ENCODE assay signal across 9 cellular contexts in the genomic region with DNA sequence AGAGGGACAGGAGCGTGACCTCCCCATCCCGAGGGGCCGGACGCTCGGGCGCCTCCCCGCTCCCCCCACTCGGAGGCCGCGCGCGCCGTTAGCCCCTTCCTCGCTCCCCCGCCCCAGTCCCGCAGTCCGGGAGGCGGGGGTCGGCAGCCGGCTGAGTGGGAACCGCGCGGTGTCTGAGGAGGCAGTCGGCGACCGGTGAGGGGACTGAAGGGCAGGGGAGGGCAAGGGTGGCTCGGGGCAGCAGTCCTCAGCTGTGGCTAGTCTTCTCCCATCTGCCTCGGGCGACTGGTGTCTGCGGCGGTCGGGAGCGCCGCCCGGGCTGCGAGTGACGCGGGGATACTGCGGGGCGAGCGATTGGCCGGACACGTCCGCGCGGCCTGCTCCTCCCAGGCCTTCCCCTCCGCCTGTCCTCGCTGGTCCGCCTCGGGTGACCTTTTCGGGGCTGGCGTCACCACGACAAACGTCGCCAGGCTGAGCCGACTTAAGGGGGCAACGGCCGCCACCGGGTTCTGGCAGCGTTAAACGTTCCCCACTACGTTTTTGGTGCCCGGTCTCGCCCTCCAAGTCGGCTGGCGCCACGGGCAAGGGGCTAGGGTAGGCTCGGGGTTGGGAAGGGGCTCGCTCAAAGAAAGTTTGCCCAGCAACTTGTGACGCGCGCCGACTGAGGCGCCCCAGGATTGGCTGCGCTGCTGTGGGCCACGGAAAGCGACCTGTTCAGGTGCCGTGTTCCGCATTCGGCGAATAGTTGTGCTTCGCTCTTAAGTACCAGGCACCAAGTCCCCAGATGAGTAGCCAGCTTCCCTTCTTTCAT. TPM values are rescaled to one million over a fixed set of nuclear protein-coding genes. Genes with fewer than 3 reads are reported as not detected.
DNase-seq lines count a peak whose midpoint lies in the region; ATAC-seq, FAIRE-seq and TF ChIP-seq lines count a peak whose summit lies in the region.
"Had no signal": no experiment of that assay in that cellular context is flagged by ENCODE, and none has a peak within 500 bp of the region (broad histone marks: within the 10 kb centered on the region; RNA-seq: fewer than 3 reads in every experiment).

No MANE protein-coding gene starts in this region.

- H2AFZ ChIP-seq in HepG2 (ENCODE audit: low read length), result no peak overlapping the region

- in situ Hi-C loops in HepG2 (cut with HindIII; ENCODE audit: extremely low pct_ligation_motif_present, low pct_unique_long_range_greater_than_20kb), result no loop called here

- DNase-seq in BJ (ENCODE audit: low read depth) (no peak), NCI-H510A (lab: John Stamatoyannopoulos, UW) (peak; percentile 62), cortex of kidney (lab: John Stamatoyannopoulos, UW) (peak; percentile 77), HepG2 (ENCODE audit: low spot score) (peak; percentile 80)
- DNase-seq in activated CD4-positive, alpha-beta T cell treated with anti-CD3 and anti-CD28 coated beads, Interleukin-2, amount 10 ng/mL, durations not matched to agents 7 days and 5 days, result peak; percentile 89
- peak; percentile 85 for DNase-seq in stimulated activated CD4-positive, alpha-beta T cell treated with anti-CD3 and anti-CD28 coated beads, Interleukin-4, amount 100 ng/mL, for 1 hour

- CTCF ChIA-PET in BJ (lab: Yijun Ruan, JAX), result interaction anchor here (1.1 to 3.8 kb wide), 3 partner anchors 11 to 68 kb away, joined by 3 to 21 read pairs (median 17); partner anchors contain the start of genes SH3BP5L and ZNF692
- CTCF ChIA-PET in activated CD4-positive, alpha-beta T cell treated with anti-CD3 and anti-CD28 coated beads, Interleukin-2, amount 10 ng/mL, durations not matched to agents 7 days and 5 days (lab: Charles Lee), result interaction anchor here (1.3 to 4.9 kb wide), 6 partner anchors 10 to 87 kb away, joined by 4 to 41 read pairs (median 10); partner anchors contain the start of genes SH3BP5L and ZNF692
- CTCF ChIA-PET in HepG2 (lab: Yijun Ruan, JAX; ENCODE audit: low intra/inter-chr PET ratio, low total read pairs), result no interaction called here

- TF ChIP-seq RAD21 in HepG2 (CRISPR knock-in tag; IDR thresholded peaks at IDR 0.05), result peak; percentile 51; the same call in 1 of the 2 replicates

- H3K27me3 ChIP-seq in BJ (ENCODE audit: control insufficient read depth, insufficient read depth, low read length), result no peaks in the 10 kb centered on the region
- H3K27me3 ChIP-seq in HepG2 (ENCODE audit: control insufficient read depth in 1 of 2, insufficient read depth in 2 of 2, low read length in 2 of 2), result no peaks in the 10 kb centered on the region; a peak in 1 of 5 replicates

- peak overlapping the region; percentile 97 for H3K27ac Mint-ChIP-seq in activated CD4-positive, alpha-beta T cell treated with anti-CD3 and anti-CD28 coated beads, Interleukin-2, amount 10 ng/mL, durations not matched to agents 7 days and 5 days

- peak overlapping the region; percentile 96 for H3K27ac ChIP-seq in HepG2 (ENCODE audit: extremely low read length, insufficient read depth, low read length)

- peaks cover 1% of the 10 kb centered on the region; the same call in 1 of the 2 replicates for H3K36me3 ChIP-seq in BJ (ENCODE audit: control insufficient read depth, insufficient read depth, low read length)
- peaks cover 3 to 5% of the 10 kb centered on the region in 2 experiments; a peak in 2 of 5 replicates for H3K36me3 ChIP-seq in HepG2 (replicated peaks in 1 of 2; ENCODE audit: control insufficient read depth in 1 of 2, insufficient read depth in 2 of 2, low read length in 2 of 2)

- H3K4me2 ChIP-seq in HepG2 (ENCODE audit: low read depth, low read length), result peak overlapping the region; percentile 83

- TF ChIP-seq CTCF in BJ (IDR thresholded peaks at IDR 0.05; ENCODE audit: insufficient read depth, low read depth, low read length) (no peak), HepG2 (CRISPR knock-in tag; IDR thresholded peaks at IDR 0.05) (no peak; the same call in 1 of the 2 replicates)

- H3K79me2 ChIP-seq in HepG2 (ENCODE audit: insufficient read depth, low read length), result peaks cover 30% of the 10 kb centered on the region

- H3K4me3 ChIP-seq in BJ (ENCODE audit: low read depth, low read length) (peak overlapping the region; percentile 97), HepG2 (replicated peaks in 1 of 3; ENCODE audit: insufficient read depth in 1 of 3, low read depth in 2 of 3, low read length in 3 of 3) (peak overlapping the region; percentile 58 to 87 (median 83))

- peak; percentile 80 for FAIRE-seq in HepG2 (lab: Jason Lieb, UNC)
- FAIRE-seq: colon had no signal

- peaks cover 24% of the 10 kb centered on the region for H3K4me1 Mint-ChIP-seq in activated CD4-positive, alpha-beta T cell treated with anti-CD3 and anti-CD28 coated beads, Interleukin-2, amount 10 ng/mL, durations not matched to agents 7 days and 5 days

- 0 out of 2 replicates have a peak, but pooled peaks cover 2% of the 10 kb centered on the region for H4K20me1 ChIP-seq in HepG2 (ENCODE audit: insufficient read depth, low read length)

- TF ChIP-seq POLR2A in GM19193 (IDR thresholded peaks at IDR 0.05; ENCODE audit: extremely low read depth, insufficient read depth, insufficient read length) (peak; percentile 74), HepG2 (IDR thresholded peaks at IDR 0.05; ENCODE audit: insufficient read depth in 1 of 2, low read depth in 2 of 2, low read length in 2 of 2) (peak; percentile 88 to 91)

- intact Hi-C loops in HepG2 (cut with micrococcal nuclease; ENCODE audit: unreplicated experiment), result loop anchor here (1.0 kb wide), 4 partner anchors 10 to 142 kb away; partner anchors contain the start of genes PGBD2 and ZNF692

- 0% methylated on average over 3 of the region's 82 CpGs for WGBS in HepG2 (ENCODE audit: low lambda C conversion rate)

- no peaks in the 10 kb centered on the region for H3K27me3 Mint-ChIP-seq in activated CD4-positive, alpha-beta T cell treated with anti-CD3 and anti-CD28 coated beads, Interleukin-2, amount 10 ng/mL, durations not matched to agents 7 days and 5 days

- peak overlapping the region; percentile 93 for H3K9ac ChIP-seq in HepG2 (ENCODE audit: insufficient read depth, low read depth, low read length)

- no peaks in the 10 kb centered on the region for H3K9me3 ChIP-seq in HepG2 (ENCODE audit: low read length)

- POLR2A ChIA-PET in BJ (lab: Charles Lee) (interaction anchor here (0.9 to 1.2 kb wide), 2 partner anchors 17 to 20 kb away, joined by 3 to 5 read pairs; partner anchors contain the start of gene ZNF692), HepG2 (lab: Yijun Ruan, JAX) (interaction anchor here (1.0 to 4.2 kb wide), 10 partner anchors 11 to 80 kb away, joined by 3 to 108 read pairs (median 9); partner anchors contain the start of genes PGBD2, SH3BP5L and ZNF692)
- POLR2A ChIA-PET in activated CD4-positive, alpha-beta T cell treated with anti-CD3 and anti-CD28 coated beads, Interleukin-2, amount 10 ng/mL, durations not matched to agents 7 days and 5 days (lab: Charles Lee), result interaction anchor here (0.6 to 1.8 kb wide), 4 partner anchors 11 to 86 kb away, joined by 3 to 6 read pairs (median 4); partner anchors contain the start of genes SH3BP5L and ZNF692

- no peak overlapping the region for H3K4me3 Mint-ChIP-seq in activated CD4-positive, alpha-beta T cell treated with anti-CD3 and anti-CD28 coated beads, Interleukin-2, amount 10 ng/mL, durations not matched to agents 7 days and 5 days

- no peak for TF ChIP-seq EP300 in HepG2 (IDR thresholded peaks at IDR 0.05; ENCODE audit: low read depth in 2 of 2, low read length in 2 of 2)
- no peak for TF ChIP-seq EP300 in HepG2 (CRISPR knock-in tag; IDR thresholded peaks at IDR 0.05; ENCODE audit: borderline replicate concordance)

- peaks cover 66% of the 10 kb centered on the region for H3K4me1 ChIP-seq in HepG2 (ENCODE audit: insufficient read depth, low read length)

- no peaks in the 10 kb centered on the region for H3K36me3 Mint-ChIP-seq in activated CD4-positive, alpha-beta T cell treated with anti-CD3 and anti-CD28 coated beads, Interleukin-2, amount 10 ng/mL, durations not matched to agents 7 days and 5 days (ENCODE audit: low read depth)

- no peaks in the 10 kb centered on the region for H3K9me3 Mint-ChIP-seq in activated CD4-positive, alpha-beta T cell treated with anti-CD3 and anti-CD28 coated beads, Interleukin-2, amount 10 ng/mL, durations not matched to agents 7 days and 5 days

- BruUV-seq in HepG2 (replicated peaks; lab: Mats Ljungman, UMichigan), result TSS peak; percentile 64

- peak; percentile 62 for ATAC-seq in HG03378 (IDR thresholded peaks at IDR 0.05; ENCODE audit: unreplicated experiment)
- peak; percentile 87 for ATAC-seq in HepG2

RNA-seq across cellular contexts. Expression of gene ZNF672, which starts 0.5 kb away (rescaled TPM):
- polyA plus RNA-seq in BJ (2011; rRNA removed), result 13.9 and 17.1 TPM in 2 replicates
- polyA minus RNA-seq in BJ (2011; rRNA and poly(A)+ RNA removed), result 13.2 and 16.0 TPM in 2 replicates
- total RNA-seq in activated CD4-positive, alpha-beta T cell treated with anti-CD3 and anti-CD28 coated beads, Interleukin-2, amount 10 ng/mL, durations not matched to agents 7 days and 5 days, result 10 to 100 TPM; 46.5 to 56.9 TPM
- 16.8 and 17.2 TPM in 2 replicates for total RNA-seq in HepG2 (2016; rRNA removed; fragmentation: Illumina TruSeq; extraction: Trizol)
- 3.1 and 4.0 TPM in 2 replicates for total RNA-seq in HepG2 (2016; cell fraction: cytosol; rRNA removed; fragmentation: Illumina TruSeq; extraction: Trizol; ENCODE audit: low read depth)
- 14.8 and 16.9 TPM in 2 replicates for total RNA-seq in HepG2 (2016; cell fraction: insoluble cytoplasmic fraction; rRNA removed; fragmentation: Illumina TruSeq; extraction: Trizol)
- 10.2 and 12.7 TPM in 2 replicates for total RNA-seq in HepG2 (2016; cell fraction: membrane; rRNA removed; fragmentation: Illumina TruSeq; extraction: Trizol)
- total RNA-seq in HepG2 (2016; cell fraction: nucleus; rRNA removed; fragmentation: Illumina TruSeq; extraction: Trizol), result 9.1 and 12.7 TPM in 2 replicates
- polyA plus RNA-seq in HepG2 (2011; rRNA removed), result 22.9 and 25.1 TPM in 2 replicates
- polyA plus RNA-seq in HepG2 (2011; cell fraction: cytosol; rRNA removed), result 24.3 and 29.1 TPM in 2 replicates
- 35.0 and 36.6 TPM in 2 replicates for polyA plus RNA-seq in HepG2 (2011; cell fraction: nucleus; rRNA removed)
- polyA plus RNA-seq in HepG2 (2012), result 9.7 and 13.0 TPM in 2 replicates
- 1.9 and 2.9 TPM in 2 replicates for polyA plus RNA-seq in HepG2 (2016; cell fraction: cytosol; fragmentation: Illumina TruSeq; extraction: Trizol; ENCODE audit: low read depth)
- 14.5 TPM in 2 replicates for polyA plus RNA-seq in HepG2 (2016; cell fraction: insoluble cytoplasmic fraction; fragmentation: Illumina TruSeq; extraction: Trizol; ENCODE audit: low read depth)
- 6.4 and 6.5 TPM in 2 replicates for polyA plus RNA-seq in HepG2 (2016; cell fraction: membrane; fragmentation: Illumina TruSeq; extraction: Trizol; ENCODE audit: low read depth)
- 14.3 and 15.1 TPM in 2 replicates for polyA plus RNA-seq in HepG2 (2016; cell fraction: nucleus; fragmentation: Illumina TruSeq; extraction: Trizol; ENCODE audit: insufficient read depth, low read depth)
- polyA minus RNA-seq in HepG2 (2011; rRNA and poly(A)+ RNA removed; ENCODE audit: low replicate concordance), result 49.0 and 55.7 TPM in 2 replicates
- 15.0 and 15.7 TPM in 2 replicates for polyA minus RNA-seq in HepG2 (2011; cell fraction: cytosol; rRNA and poly(A)+ RNA removed)
- 22.0 and 24.1 TPM in 2 replicates for polyA minus RNA-seq in HepG2 (2011; cell fraction: nucleus; rRNA and poly(A)+ RNA removed)

RNA-seq across cellular contexts. Expression of gene SH3BP5L, which starts 12.8 kb away (rescaled TPM):
- polyA plus RNA-seq in BJ (2011; rRNA removed) (23.2 and 32.5 TPM in 2 replicates), HepG2 (2011; rRNA removed) (10.3 and 12.3 TPM in 2 replicates)
- polyA minus RNA-seq in BJ (2011; rRNA and poly(A)+ RNA removed), result 18.2 and 26.6 TPM in 2 replicates
- 10 to 100 TPM; 29.7 to 32.7 TPM for total RNA-seq in activated CD4-positive, alpha-beta T cell treated with anti-CD3 and anti-CD28 coated beads, Interleukin-2, amount 10 ng/mL, durations not matched to agents 7 days and 5 days
- total RNA-seq in HepG2 (2016; rRNA removed; fragmentation: Illumina TruSeq; extraction: Trizol), result 10.2 and 14.9 TPM in 2 replicates
- 2.1 and 2.4 TPM in 2 replicates for total RNA-seq in HepG2 (2016; cell fraction: cytosol; rRNA removed; fragmentation: Illumina TruSeq; extraction: Trizol; ENCODE audit: low read depth)
- total RNA-seq in HepG2 (2016; cell fraction: insoluble cytoplasmic fraction; rRNA removed; fragmentation: Illumina TruSeq; extraction: Trizol), result 10.1 and 14.6 TPM in 2 replicates
- total RNA-seq in HepG2 (2016; cell fraction: membrane; rRNA removed; fragmentation: Illumina TruSeq; extraction: Trizol), result 6.4 and 6.5 TPM in 2 replicates
- 11.2 and 11.7 TPM in 2 replicates for total RNA-seq in HepG2 (2016; cell fraction: nucleus; rRNA removed; fragmentation: Illumina TruSeq; extraction: Trizol)
- 9.8 and 12.1 TPM in 2 replicates for polyA plus RNA-seq in HepG2 (2011; cell fraction: cytosol; rRNA removed)
- polyA plus RNA-seq in HepG2 (2011; cell fraction: nucleus; rRNA removed), result 27.6 and 28.0 TPM in 2 replicates
- polyA plus RNA-seq in HepG2 (2012), result 6.7 and 9.1 TPM in 2 replicates
- 1.3 and 1.8 TPM in 2 replicates for polyA plus RNA-seq in HepG2 (2016; cell fraction: cytosol; fragmentation: Illumina TruSeq; extraction: Trizol; ENCODE audit: low read depth)
- polyA plus RNA-seq in HepG2 (2016; cell fraction: insoluble cytoplasmic fraction; fragmentation: Illumina TruSeq; extraction: Trizol; ENCODE audit: low read depth), result 7.7 and 9.1 TPM in 2 replicates
- 3.6 and 3.7 TPM in 2 replicates for polyA plus RNA-seq in HepG2 (2016; cell fraction: membrane; fragmentation: Illumina TruSeq; extraction: Trizol; ENCODE audit: low read depth)
- polyA plus RNA-seq in HepG2 (2016; cell fraction: nucleus; fragmentation: Illumina TruSeq; extraction: Trizol; ENCODE audit: insufficient read depth, low read depth), result 14.2 and 14.7 TPM in 2 replicates
- polyA minus RNA-seq in HepG2 (2011; rRNA and poly(A)+ RNA removed; ENCODE audit: low replicate concordance), result 18.7 and 35.4 TPM in 2 replicates
- polyA minus RNA-seq in HepG2 (2011; cell fraction: cytosol; rRNA and poly(A)+ RNA removed), result 4.0 and 5.7 TPM in 2 replicates
- polyA minus RNA-seq in HepG2 (2011; cell fraction: nucleus; rRNA and poly(A)+ RNA removed), result 19.3 and 23.9 TPM in 2 replicates

RNA-seq across cellular contexts. Expression of gene ZNF692, which starts 20.3 kb away (rescaled TPM):
- 13.1 and 19.5 TPM in 2 replicates for polyA plus RNA-seq in BJ (2011; rRNA removed)
- 3.6 and 5.7 TPM in 2 replicates for polyA minus RNA-seq in BJ (2011; rRNA and poly(A)+ RNA removed)
- 10 to 100 TPM; 55.5 to 57.6 TPM for total RNA-seq in activated CD4-positive, alpha-beta T cell treated with anti-CD3 and anti-CD28 coated beads, Interleukin-2, amount 10 ng/mL, durations not matched to agents 7 days and 5 days
- 6.2 and 27.3 TPM in 2 replicates for total RNA-seq in HepG2 (2016; rRNA removed; fragmentation: Illumina TruSeq; extraction: Trizol)
- 6.1 and 6.8 TPM in 2 replicates for total RNA-seq in HepG2 (2016; cell fraction: cytosol; rRNA removed; fragmentation: Illumina TruSeq; extraction: Trizol; ENCODE audit: low read depth)
- total RNA-seq in HepG2 (2016; cell fraction: insoluble cytoplasmic fraction; rRNA removed; fragmentation: Illumina TruSeq; extraction: Trizol), result 6.3 and 26.1 TPM in 2 replicates
- total RNA-seq in HepG2 (2016; cell fraction: membrane; rRNA removed; fragmentation: Illumina TruSeq; extraction: Trizol), result 6.5 and 7.6 TPM in 2 replicates
- 39.9 and 46.9 TPM in 2 replicates for total RNA-seq in HepG2 (2016; cell fraction: nucleus; rRNA removed; fragmentation: Illumina TruSeq; extraction: Trizol)
- polyA plus RNA-seq in HepG2 (2011; rRNA removed), result 45.8 and 56.0 TPM in 2 replicates
- 11.1 and 18.9 TPM in 2 replicates for polyA plus RNA-seq in HepG2 (2011; cell fraction: cytosol; rRNA removed)
- polyA plus RNA-seq in HepG2 (2011; cell fraction: nucleus; rRNA removed), result 493 and 513 TPM in 2 replicates
- 24.8 and 36.0 TPM in 2 replicates for polyA plus RNA-seq in HepG2 (2012)
- 4.2 and 5.0 TPM in 2 replicates for polyA plus RNA-seq in HepG2 (2016; cell fraction: cytosol; fragmentation: Illumina TruSeq; extraction: Trizol; ENCODE audit: low read depth)
- polyA plus RNA-seq in HepG2 (2016; cell fraction: insoluble cytoplasmic fraction; fragmentation: Illumina TruSeq; extraction: Trizol; ENCODE audit: low read depth), result 6.8 and 9.0 TPM in 2 replicates
- polyA plus RNA-seq in HepG2 (2016; cell fraction: membrane; fragmentation: Illumina TruSeq; extraction: Trizol; ENCODE audit: low read depth), result 6.7 and 6.9 TPM in 2 replicates
- polyA plus RNA-seq in HepG2 (2016; cell fraction: nucleus; fragmentation: Illumina TruSeq; extraction: Trizol; ENCODE audit: insufficient read depth, low read depth), result 133 and 150 TPM in 2 replicates
- 15.3 and 41.9 TPM in 2 replicates for polyA minus RNA-seq in HepG2 (2011; rRNA and poly(A)+ RNA removed; ENCODE audit: low replicate concordance)
- 3.1 and 3.3 TPM in 2 replicates for polyA minus RNA-seq in HepG2 (2011; cell fraction: cytosol; rRNA and poly(A)+ RNA removed)
- 33.8 and 34.6 TPM in 2 replicates for polyA minus RNA-seq in HepG2 (2011; cell fraction: nucleus; rRNA and poly(A)+ RNA removed)
